Comparison of ENCODE assay signal across 9 cellular contexts in genomic region chr9:33445941-33446506, GRCh38. TPM values are rescaled to one million over a fixed set of nuclear protein-coding genes. Genes with fewer than 3 reads are reported as not detected.
DNase-seq lines count a peak whose midpoint lies in the region; ATAC-seq, FAIRE-seq and TF ChIP-seq lines count a peak whose summit lies in the region.
"Had no signal": no experiment of that assay in that cellular context is flagged by ENCODE, and none has a peak within 500 bp of the region (broad histone marks: within the 10 kb centered on the region; RNA-seq: fewer than 3 reads in every experiment).

No MANE protein-coding gene starts in this region.

- no peak overlapping the region for H3K27ac Mint-ChIP-seq in WTC11
- no peak overlapping the region for H3K27ac Mint-ChIP-seq in chondrocyte (ENCODE audit: unreplicated experiment)

- H3K27me3 Mint-ChIP-seq in WTC11 (ENCODE audit: low read depth), result peaks cover 28% of the 10 kb centered on the region
- no peaks in the 10 kb centered on the region for H3K27me3 Mint-ChIP-seq in chondrocyte (ENCODE audit: low read depth)

- POLR2A ChIA-PET in WTC11 (lab: Charles Lee), result interaction anchor here (1.1 to 1.8 kb wide), 2 partner anchors 71 to 421 kb away, joined by 3 to 5 read pairs; partner anchors contain the start of gene DNAJA1

- no peak overlapping the region for H2AFZ ChIP-seq in smooth muscle cell (ENCODE audit: low read depth)

- intact Hi-C loops in right cardiac atrium (cut with DNase I), result no loop called here

- peak overlapping the region; percentile 3 for H3K9ac ChIP-seq in smooth muscle cell (ENCODE audit: low read depth)

- H3K27ac ChIP-seq in right cardiac atrium (ENCODE audit: low read length), result no peak overlapping the region
- peak overlapping the region; percentile 42 for H3K27ac ChIP-seq in smooth muscle cell (ENCODE audit: low read depth)

- H3K36me3 Mint-ChIP-seq in WTC11 (no peaks in the 10 kb centered on the region), chondrocyte (ENCODE audit: low read depth) (no peaks in the 10 kb centered on the region)

- H3K4me3 Mint-ChIP-seq in WTC11 (peak overlapping the region; percentile 22; the same call in 1 of the 2 replicates), chondrocyte (ENCODE audit: unreplicated experiment) (no peak overlapping the region)

- H3K9me3 Mint-ChIP-seq in WTC11, result no peaks in the 10 kb centered on the region
- no peaks in the 10 kb centered on the region for H3K9me3 Mint-ChIP-seq in chondrocyte (ENCODE audit: low read depth)

- H3K27me3 ChIP-seq in right cardiac atrium (ENCODE audit: control insufficient read depth, insufficient read depth), result no peaks in the 10 kb centered on the region
- no peaks in the 10 kb centered on the region for H3K27me3 ChIP-seq in smooth muscle cell (ENCODE audit: low read depth)

- H3K36me3 ChIP-seq in smooth muscle cell (ENCODE audit: low read depth), result no peaks in the 10 kb centered on the region

- no peak for FAIRE-seq in frontal cortex (lab: Jason Lieb, UNC)
- FAIRE-seq: A204.1 had no signal

- 77% methylated on average over 5 of the region's 5 CpGs for WGBS in right cardiac atrium
- WGBS in smooth muscle cell (ENCODE audit: low lambda C conversion rate), result 38% methylated on average over 5 of the region's 5 CpGs

- H3K4me1 ChIP-seq in right cardiac atrium (ENCODE audit: control insufficient read depth, insufficient read depth, low read length), result peaks cover 6% of the 10 kb centered on the region
- peaks cover 15% of the 10 kb centered on the region for H3K4me1 ChIP-seq in smooth muscle cell (ENCODE audit: low read depth)

- ATAC-seq in WTC11, result no peak
- no peak for ATAC-seq in right cardiac atrium
- no peak for ATAC-seq in HG02938 (IDR thresholded peaks at IDR 0.05; ENCODE audit: unreplicated experiment)

- H3F3A ChIP-seq in smooth muscle cell (ENCODE audit: low read depth), result no peaks in the 10 kb centered on the region

- peak; percentile 20 for DNase-seq in NCI-H1694 treated with DMSO at 0.1 percent for 48 hours (lab: John Stamatoyannopoulos, UW)
- DNase-seq in NCI-H1694 (lab: John Stamatoyannopoulos, UW), result no peak
- no peak for DNase-seq in WTC11 (ENCODE audit: low spot score)
- DNase-seq in right cardiac atrium, result peak in 1 of 3 donors; percentile 1
- DNase-seq in smooth muscle cell (lab: John Stamatoyannopoulos, UW; ENCODE audit: unreplicated experiment), result no peak
- no peak for DNase-seq in frontal cortex (ENCODE audit: low spot score in 2 of 2)
- no peak for DNase-seq in chondrocyte (ENCODE audit: low spot score)

- H3K4me3 ChIP-seq in right cardiac atrium (ENCODE audit: low read length) (peak overlapping the region; percentile 25), smooth muscle cell (peak overlapping the region; percentile 30)

- CTCF ChIA-PET in WTC11 (lab: Charles Lee), result interaction anchor here (0.6 to 2.3 kb wide), 7 partner anchors 12 to 71 kb away, joined by 3 to 25 read pairs (median 4); partner anchors contain the start of gene NOL6

- H3K79me2 ChIP-seq in smooth muscle cell (ENCODE audit: low read depth), result no peaks in the 10 kb centered on the region

- no peaks in the 10 kb centered on the region for H3K9me3 ChIP-seq in right cardiac atrium (ENCODE audit: control insufficient read depth, low read length)
- H3K9me3 ChIP-seq in smooth muscle cell (replicated peaks; ENCODE audit: low read depth), result no peaks in the 10 kb centered on the region

- H3K4me1 Mint-ChIP-seq in WTC11 (peaks cover 35% of the 10 kb centered on the region), chondrocyte (ENCODE audit: low read depth) (peaks cover 15% of the 10 kb centered on the region)

- H4K20me1 ChIP-seq in smooth muscle cell (ENCODE audit: low read depth), result no peaks in the 10 kb centered on the region

- TF ChIP-seq CTCF in WTC11 (IDR thresholded peaks at IDR 0.05) (no peak), smooth muscle cell (IDR thresholded peaks at IDR 0.05; ENCODE audit: borderline replicate concordance, insufficient read depth, poor library complexity, severe bottlenecking) (no peak), chondrocyte (IDR thresholded peaks at IDR 0.05) (no peak)

- H3K4me2 ChIP-seq in smooth muscle cell, result peak overlapping the region; percentile 91

TF ChIP-seq in WTC11, 78 proteins besides CTCF, POLR2A, EP300 and RAD21:
- no peak for TF ChIP-seq SP1 (CRISPR knock-in tag; conservative IDR thresholded peaks at IDR 0.05)
- no peak for TF ChIP-seq ZNF396 (CRISPR knock-in tag; IDR thresholded peaks at IDR 0.05; ENCODE audit: borderline replicate concordance)
- TF ChIP-seq, protein P1, sequence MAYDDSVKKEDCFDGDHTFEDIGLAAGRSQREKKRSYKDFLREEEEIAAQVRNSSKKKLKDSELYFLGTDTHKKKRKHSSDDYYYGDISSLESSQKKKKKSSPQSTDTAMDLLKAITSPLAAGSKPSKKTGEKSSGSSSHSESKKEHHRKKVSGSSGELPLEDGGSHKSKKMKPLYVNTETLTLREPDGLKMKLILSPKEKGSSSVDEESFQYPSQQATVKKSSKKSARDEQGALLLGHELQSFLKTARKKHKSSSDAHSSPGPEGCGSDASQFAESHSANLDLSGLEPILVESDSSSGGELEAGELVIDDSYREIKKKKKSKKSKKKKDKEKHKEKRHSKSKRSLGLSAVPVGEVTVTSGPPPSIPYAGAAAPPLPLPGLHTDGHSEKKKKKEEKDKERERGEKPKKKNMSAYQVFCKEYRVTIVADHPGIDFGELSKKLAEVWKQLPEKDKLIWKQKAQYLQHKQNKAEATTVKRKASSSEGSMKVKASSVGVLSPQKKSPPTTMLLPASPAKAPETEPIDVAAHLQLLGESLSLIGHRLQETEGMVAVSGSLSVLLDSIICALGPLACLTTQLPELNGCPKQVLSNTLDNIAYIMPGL (CRISPR knock-in tag; IDR thresholded peaks at IDR 0.05), result no peak
- TF ChIP-seq NFE2L1 (CRISPR knock-in tag; IDR thresholded peaks at IDR 0.05), result no peak
- TF ChIP-seq ZNF263 (CRISPR knock-in tag; IDR thresholded peaks at IDR 0.05; ENCODE audit: low read depth), result no peak
- TF ChIP-seq AR (CRISPR knock-in tag; IDR thresholded peaks at IDR 0.05), result no peak
- TF ChIP-seq ZNF317 (CRISPR knock-in tag; IDR thresholded peaks at IDR 0.05; ENCODE audit: borderline replicate concordance, low read depth), result no peak
- TF ChIP-seq TP53 (CRISPR knock-in tag; IDR thresholded peaks at IDR 0.05), result no peak
- TF ChIP-seq ZNF425 (CRISPR knock-in tag; conservative IDR thresholded peaks at IDR 0.05), result no peak
- no peak for TF ChIP-seq ZNF232 (CRISPR knock-in tag; IDR thresholded peaks at IDR 0.05)

RNA-seq across cellular contexts. Expression of gene AQP3, which starts 1.4 kb away (rescaled TPM):
- total RNA-seq in WTC11 (2021), result 3.0 to 3.6 TPM (median 3.5 TPM) in 3 replicates
- 10 to 100 TPM; 15.9 to 77.5 (median 20.2) TPM for total RNA-seq in right cardiac atrium
- 18.7 TPM for polyA plus RNA-seq in right cardiac atrium
- total RNA-seq in smooth muscle cell, result 20.9 and 33.3 TPM in 2 replicates
- polyA plus RNA-seq in smooth muscle cell, result 29.3 and 30.8 TPM in 2 replicates
- total RNA-seq in frontal cortex, result not detected
- total RNA-seq in chondrocyte, result 3.6 to 4.0 TPM (median 3.6 TPM) in 3 replicates

RNA-seq across cellular contexts. Expression of gene NOL6, which starts 27.7 kb away (rescaled TPM):
- 38.6 to 48.5 TPM (median 42.2 TPM) in 3 replicates for total RNA-seq in WTC11 (2021)
- total RNA-seq in right cardiac atrium, result 10 to 100 TPM; 13.7 to 24.6 (median 15.4) TPM
- polyA plus RNA-seq in right cardiac atrium, result 13.5 TPM
- total RNA-seq in smooth muscle cell, result 14.0 and 23.0 TPM in 2 replicates
- 19.8 and 23.4 TPM in 2 replicates for polyA plus RNA-seq in smooth muscle cell
- total RNA-seq in frontal cortex, result 13.9 TPM
- 30.4 to 48.1 TPM (median 31.1 TPM) in 3 replicates for total RNA-seq in chondrocyte

RNA-seq across cellular contexts. Expression of gene AQP7, which starts 43.7 kb away (rescaled TPM):
- total RNA-seq in WTC11 (2021), result 0.09 to 0.23 TPM (median 0.17 TPM) in 3 replicates
- 100 to 1,000 TPM in 3 of 4 donors, 10 to 100 TPM in 1; 68.6 to 180 (median 126) TPM for total RNA-seq in right cardiac atrium
- 161 TPM for polyA plus RNA-seq in right cardiac atrium
- total RNA-seq in smooth muscle cell, result 0.76 TPM in 1 of 2 replicates, not detected in the other
- 0.45 TPM in 1 of 2 replicates, not detected in the other for polyA plus RNA-seq in smooth muscle cell
- total RNA-seq in frontal cortex, result not detected
- total RNA-seq in chondrocyte, result 0.30 to 0.80 TPM (median 0.33 TPM) in 3 replicates

Comparison
In these comparisons a context has a peak if more than half of its experiments do, and no peak if none do; other contexts are left out.
1. RNA of gene AQP7, which starts 43.7 kb away (total RNA-seq): 68.6 to 180 TPM in right cardiac atrium; 0.76 TPM in smooth muscle cell, 0.30 to 0.80 TPM in chondrocyte, 0.09 to 0.23 TPM in WTC11 and not detected in frontal cortex (single experiment); every median in the first group is over 10 times any median in the second.